ENCODE assay signal across 15 cellular contexts in genomic region chr10:53361281-53361680, GRCh38.
A peak's percentile ranks its signal among the peaks of the same experiment; 100 is the strongest.
DNase-seq lines count a peak whose midpoint lies in the region; ATAC-seq and TF ChIP-seq lines count a peak whose summit lies in the region.
"Had no signal": no experiment of that assay in that cellular context is flagged by ENCODE, and none has a peak within 500 bp of the region (broad histone marks: within the 10 kb centered on the region; RNA-seq: fewer than 3 reads in every experiment).

No MANE protein-coding gene starts in this region.

- TF ChIP-seq RAD21 in liver (IDR thresholded peaks at IDR 0.05): peak; percentile 31 to 36

- ATAC-seq in GM18502 (IDR thresholded peaks at IDR 0.05; ENCODE audit: poor library complexity, unreplicated experiment): no peak
- ATAC-seq: CD8-positive, alpha-beta T cell had no signal

- H2BK120ac ChIP-seq in H9 (ENCODE audit: low read depth, low read length, poor library complexity, severe bottlenecking): no peak overlapping the region

- H3K36me3 ChIP-seq in liver (ENCODE audit: control insufficient read depth in 4 of 4, insufficient read depth in 3 of 4, low read depth in 1 of 4, low read length in 3 of 4): no peaks in the 10 kb centered on the region
- H3K36me3 ChIP-seq in thyroid gland: no peaks in the 10 kb centered on the region
- H3K36me3 ChIP-seq: BLaER1 treated with 17β-estradiol and CSF1 and Interleukin-3, amounts not matched to agents 10 nM and 100 nM; HAP-1 had no signal

- intact Hi-C loops in thyroid gland (cut with DNase I): no loop called here

- no peak for TF ChIP-seq POLR2A in thyroid gland (IDR thresholded peaks at IDR 0.05)

- no peak overlapping the region for H2BK5ac ChIP-seq in H9 (ENCODE audit: insufficient read length, low read length)

- H4K8ac ChIP-seq in H9 (replicated peaks; ENCODE audit: insufficient read length, low read depth, low read length): no peak overlapping the region

- no peak overlapping the region for H4K91ac ChIP-seq in H9 (ENCODE audit: insufficient read length, low read depth, low read length)

- no peak overlapping the region for H3K4ac ChIP-seq in H9 (ENCODE audit: low read depth, low read length)

- H3K9me3 Mint-ChIP-seq in H9: peaks cover 6 to 17% of the 10 kb centered on the region in 2 experiments; a peak in 4 of 5 replicates

- no peak overlapping the region for H3K18ac ChIP-seq in H9 (ENCODE audit: insufficient read length, low read depth, low read length)

- 0 out of 7 replicates have a peak overlapping the region, but pooled peaks of 2 of the 3 experiments have one; percentile 30 to 53 for H3K27ac Mint-ChIP-seq in H9
- H3K27ac Mint-ChIP-seq: B cell; CD8-positive, alpha-beta T cell had no signal

- no peak overlapping the region for H3T11ph ChIP-seq in H9 (ENCODE audit: low read length)

- no peak overlapping the region for H3K27ac ChIP-seq in H9 (ENCODE audit: insufficient read length, low read depth, low read length)
- peak overlapping the region in 1 of 2 donors; percentile 36 for H3K27ac ChIP-seq in liver (ENCODE audit: low read depth in 1 of 2, low read length in 2 of 2)
- H3K27ac ChIP-seq in thyroid gland: peak overlapping the region; percentile 39 to 59 (median 50)
- H3K27ac ChIP-seq: BLaER1 treated with 17β-estradiol and CSF1 and Interleukin-3, amounts not matched to agents 10 nM and 100 nM had no signal

- no peaks in the 10 kb centered on the region for H3K9me3 ChIP-seq in H9 (ENCODE audit: control insufficient read depth, low read depth, low read length)
- H3K9me3 ChIP-seq in liver (ENCODE audit: control insufficient read depth in 4 of 4, low read length in 3 of 4): no peaks in the 10 kb centered on the region
- H3K9me3 ChIP-seq in thyroid gland: no peaks in the 10 kb centered on the region
- H3K9me3 ChIP-seq: BLaER1 treated with 17β-estradiol and CSF1 and Interleukin-3, amounts not matched to agents 10 nM and 100 nM; HAP-1 had no signal

- H3K4me2 ChIP-seq in H9 (ENCODE audit: insufficient read depth, insufficient read length, low read length): no peak overlapping the region
- H3K4me2 ChIP-seq: BLaER1 treated with 17β-estradiol and CSF1 and Interleukin-3, amounts not matched to agents 10 nM and 100 nM had no signal

- no peak for DNase-seq in H9
- DNase-seq in astrocyte of the hippocampus (ENCODE audit: low read depth, low spot score): peak; percentile 4
- DNase-seq in thyroid gland: peak; percentile 22 to 36
- DNase-seq in activated CD4-positive, alpha-beta T cell treated with anti-CD3 and anti-CD28 coated beads for 1 hour: no peak
- DNase-seq in globus pallidus (ENCODE audit: low spot score): no peak
- DNase-seq: Calu3; CD8-positive, alpha-beta T cell; DMS79 treated with DMSO at 0.1 percent for 48 hours; GF-D8; IMR-90 had no signal

- H3K14ac ChIP-seq in H9 (ENCODE audit: insufficient read depth, low read length): no peak overlapping the region

- H2BK20ac ChIP-seq in H9 (ENCODE audit: low read depth, low read length, poor library complexity, severe bottlenecking): no peak overlapping the region

- H3K4me1 ChIP-seq in H9 (ENCODE audit: insufficient read depth, low read length) (peaks cover 9% of the 10 kb centered on the region), liver (ENCODE audit: control insufficient read depth in 4 of 4, insufficient read depth in 4 of 4, low read length in 3 of 4) (peaks cover 0 to 15% (median 11%) of the 10 kb centered on the region in 4 donors), thyroid gland (peaks cover 15 to 16% of the 10 kb centered on the region in 2 donors)
- H3K4me1 ChIP-seq: BLaER1 treated with 17β-estradiol and CSF1 and Interleukin-3, amounts not matched to agents 10 nM and 100 nM had no signal

- no peaks in the 10 kb centered on the region for H3K27me3 ChIP-seq in H9 (ENCODE audit: insufficient read depth, low read length)
- H3K27me3 ChIP-seq in liver (ENCODE audit: control insufficient read depth in 4 of 4, insufficient read depth in 4 of 4, low read length in 3 of 4): no peaks in the 10 kb centered on the region
- no peaks in the 10 kb centered on the region for H3K27me3 ChIP-seq in thyroid gland
- H3K27me3 ChIP-seq: BLaER1 treated with 17β-estradiol and CSF1 and Interleukin-3, amounts not matched to agents 10 nM and 100 nM had no signal

- H3K4me3 ChIP-seq in liver (ENCODE audit: low read depth in 1 of 3, low read length in 3 of 3) (no peak overlapping the region), thyroid gland (replicated peaks in 1 of 3) (no peak overlapping the region)
- H3K4me3 ChIP-seq: BLaER1 treated with 17β-estradiol and CSF1 and Interleukin-3, amounts not matched to agents 10 nM and 100 nM; HAP-1 had no signal

- H3K23ac ChIP-seq in H9 (ENCODE audit: insufficient read length, low read depth, low read length): no peak overlapping the region

- H3K79me2 ChIP-seq in H9 (ENCODE audit: insufficient read depth, low read length): no peaks in the 10 kb centered on the region

- no peak overlapping the region for H2AFZ ChIP-seq in H9 (ENCODE audit: low read length)

- no peak overlapping the region for H3K9ac ChIP-seq in H9 (ENCODE audit: extremely low read depth, insufficient read length, low read length)
- H3K9ac ChIP-seq in liver (ENCODE audit: low read depth in 1 of 2, low read length in 2 of 2): no peak overlapping the region
- H3K9ac ChIP-seq: BLaER1 treated with 17β-estradiol and CSF1 and Interleukin-3, amounts not matched to agents 10 nM and 100 nM had no signal

- H3K36me3 Mint-ChIP-seq in H9 (ENCODE audit: insufficient read depth in 1 of 3, low read depth in 3 of 3): peaks cover 22% of the 10 kb centered on the region in 3 experiments
- H3K36me3 Mint-ChIP-seq: CD8-positive, alpha-beta T cell had no signal

- H2BK12ac ChIP-seq in H9 (ENCODE audit: insufficient read length, low read depth, low read length): no peak overlapping the region

- H3K4me3 Mint-ChIP-seq in H9: no peak overlapping the region
- H3K4me3 Mint-ChIP-seq: B cell; CD8-positive, alpha-beta T cell had no signal

- H2AK5ac ChIP-seq in H9 (ENCODE audit: insufficient read length, low read length): no peak overlapping the region

- H4K5ac ChIP-seq in H9 (ENCODE audit: insufficient read length, low read depth, low read length): no peak overlapping the region

- no peaks in the 10 kb centered on the region for H3K23me2 ChIP-seq in H9 (ENCODE audit: insufficient read length, low read depth, low read length, poor library complexity, severe bottlenecking)

- H2BK15ac ChIP-seq in H9 (ENCODE audit: low read depth, low read length): no peak overlapping the region

- no peak for TF ChIP-seq CTCF in H9 (conservative IDR thresholded peaks at IDR 0.05)
- no peak for TF ChIP-seq CTCF in liver (IDR thresholded peaks at IDR 0.05; ENCODE audit: low read depth, low read length, missing input control)
- TF ChIP-seq CTCF in thyroid gland (IDR thresholded peaks at IDR 0.05): no peak

- no peaks in the 10 kb centered on the region for H3K79me1 ChIP-seq in H9 (ENCODE audit: insufficient read depth, low read depth, low read length, poor library complexity, severe bottlenecking)

- H3K27me3 Mint-ChIP-seq in H9 (ENCODE audit: low read depth): no peaks in the 10 kb centered on the region
- H3K27me3 Mint-ChIP-seq: B cell had no signal

- H4K20me1 ChIP-seq in H9 (ENCODE audit: control insufficient read depth, insufficient read depth, insufficient read length): no peaks in the 10 kb centered on the region
- H4K20me1 ChIP-seq: BLaER1 treated with 17β-estradiol and CSF1 and Interleukin-3, amounts not matched to agents 10 nM and 100 nM had no signal

- no CpG with 5 or more reads among the region's 1 CpG for WGBS in H9 (ENCODE audit: extremely low coverage, insufficient read length, low lambda C conversion rate)
- 39% methylated on average over 1 of the region's 1 CpG for WGBS in liver
- WGBS in thyroid gland, 2 donors: 78 to 83% methylated on average over 1 of the region's 1 CpG

- peaks cover 37 to 46% of the 10 kb centered on the region in 2 experiments for H3K4me1 Mint-ChIP-seq in H9
- H3K4me1 Mint-ChIP-seq: B cell had no signal

- no peak overlapping the region for H3K56ac ChIP-seq in H9 (ENCODE audit: insufficient read length, low read depth, low read length)

TF ChIP-seq in liver, 16 proteins besides CTCF, POLR2A, EP300 and RAD21:
- peak; percentile 26 for TF ChIP-seq MAX (IDR thresholded peaks at IDR 0.05)
- TF ChIP-seq RXRA (IDR thresholded peaks at IDR 0.05): peak; percentile 85 to 92
- peak; percentile 80 for TF ChIP-seq HNF4G (IDR thresholded peaks at IDR 0.05)
- TF ChIP-seq HNF4A (conservative IDR thresholded peaks at IDR 0.05): peak; percentile 93 to 94
- TF ChIP-seq JUND (IDR thresholded peaks at IDR 0.05): peak in 1 of 2 donors; percentile 42
- peak; percentile 78 for TF ChIP-seq SP1 (IDR thresholded peaks at IDR 0.05)
- TF ChIP-seq TAF1 (conservative IDR thresholded peaks at IDR 0.05): no peak
- no peak for TF ChIP-seq ATF3 (IDR thresholded peaks at IDR 0.05)

Comparison
In these comparisons a context has a peak if more than half of its experiments do, and no peak if none do; other contexts are left out.
1. DNase-seq: peak in astrocyte of the hippocampus (single experiment) and thyroid gland (2 of 2); none in H9 (single experiment), activated CD4-positive, alpha-beta T cell treated with anti-CD3 and anti-CD28 coated beads for 1 hour (single experiment) and globus pallidus (single experiment).